In the genomic region with DNA sequence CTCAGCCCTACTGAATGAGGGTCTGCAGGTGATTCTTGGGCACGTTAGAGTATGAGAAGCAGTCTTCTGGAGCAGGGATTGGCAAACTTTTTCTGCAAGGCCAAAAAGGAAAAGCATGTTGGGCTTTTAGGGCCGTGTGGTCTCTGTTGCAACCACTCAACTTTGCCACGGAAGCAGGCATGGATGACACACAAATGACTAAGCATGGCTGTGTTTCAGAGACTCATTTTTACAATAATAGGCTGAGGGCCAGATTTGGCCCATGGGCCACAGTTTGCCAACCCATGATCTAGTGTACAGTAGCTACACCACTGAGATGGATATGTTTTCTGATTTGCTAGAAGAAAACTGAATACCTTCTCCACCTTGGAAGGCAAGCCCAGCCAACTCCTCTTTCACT, we compare ENCODE assay signal across 1 cellular context.
TF ChIP-seq lines count a peak whose summit lies in the region.

No MANE protein-coding gene starts in this region.

TF ChIP-seq in SK-N-SH treated with all-trans-retinoic acid at 6 μM for 48 hours, 23 proteins besides CTCF, POLR2A, EP300 and RAD21 (continued from another document):
- TF ChIP-seq CSRNP3 (CRISPR knock-in tag; IDR thresholded peaks at IDR 0.05) (no peak), TOX (CRISPR knock-in tag; IDR thresholded peaks at IDR 0.05; ENCODE audit: borderline replicate concordance) (no peak), ISL1 (CRISPR knock-in tag; IDR thresholded peaks at IDR 0.05) (no peak)
TF ChIP-seq in SK-N-SH treated with all-trans-retinoic acid at 6 μM for 48 hours: peak in this region for 0.
